ENCODE assay signal across 1 cellular context in genomic region chr6:167129588-167129987, GRCh38.
TF ChIP-seq lines count a peak whose summit lies in the region.

No MANE protein-coding gene starts in this region.

TF ChIP-seq in SK-N-SH, 30 proteins besides CTCF, POLR2A, EP300 and RAD21:
- TF ChIP-seq ZBTB33 (IDR thresholded peaks at IDR 0.05; ENCODE audit: borderline replicate concordance, low read depth) (no peak), FOXM1 (IDR thresholded peaks at IDR 0.05; ENCODE audit: low read depth) (no peak), TCF12 (IDR thresholded peaks at IDR 0.05) (no peak), IRF3 (IDR thresholded peaks at IDR 0.05; ENCODE audit: low read depth, low read length) (no peak), GATA2 (CRISPR knock-in tag; IDR thresholded peaks at IDR 0.05) (no peak), FOXJ3 (CRISPR knock-in tag; IDR thresholded peaks at IDR 0.05) (no peak), SIN3A (IDR thresholded peaks at IDR 0.05; ENCODE audit: borderline replicate concordance, low read depth, low read length) (no peak), NRF1 (IDR thresholded peaks at IDR 0.05; ENCODE audit: low read depth, low read length) (no peak), RXRA (IDR thresholded peaks at IDR 0.05; ENCODE audit: borderline replicate concordance, low read depth) (no peak), USF2 (IDR thresholded peaks at IDR 0.05; ENCODE audit: borderline replicate concordance, low read depth, low read length) (no peak), TAF1 (IDR thresholded peaks at IDR 0.05; ENCODE audit: borderline replicate concordance, low read depth, low read length) (no peak), RCOR1 (IDR thresholded peaks at IDR 0.05; ENCODE audit: low read length) (no peak), SMC3 (IDR thresholded peaks at IDR 0.05; ENCODE audit: low read depth, low read length) (no peak), ELF1 (IDR thresholded peaks at IDR 0.05) (no peak), REST (IDR thresholded peaks at IDR 0.05; ENCODE audit: low read depth, low read length) (no peak), RFX5 (IDR thresholded peaks at IDR 0.05; ENCODE audit: low read length) (no peak), MXI1 (IDR thresholded peaks at IDR 0.05; ENCODE audit: low read depth, low read length) (no peak)
